ENCODE assay signal across 8 cellular contexts in genomic region chr5:78293856-78294249, GRCh38. TPM values are rescaled to one million over a fixed set of nuclear protein-coding genes. Genes with fewer than 3 reads are reported as not detected.
DNase-seq lines count a peak whose midpoint lies in the region; ATAC-seq, FAIRE-seq and TF ChIP-seq lines count a peak whose summit lies in the region.

No MANE protein-coding gene starts in this region.

- H3K36me3 ChIP-seq in bronchial epithelial cell (ENCODE audit: control insufficient read depth, insufficient read depth, low read length) (no peaks in the 10 kb centered on the region), lung (ENCODE audit: control insufficient read depth in 2 of 2, insufficient read depth in 2 of 2, low read length in 2 of 2) (no peaks in the 10 kb centered on the region), uterus (no peaks in the 10 kb centered on the region)

- no peak for TF ChIP-seq POLR2A in uterus (IDR thresholded peaks at IDR 0.05)

- no peak for ATAC-seq in lung (ENCODE audit: insufficient read depth, low FRiP score)

- H3K4me1 ChIP-seq in lung (ENCODE audit: control insufficient read depth in 2 of 2, insufficient read depth in 2 of 2, low read length in 2 of 2) (peaks cover 0 to 8% of the 10 kb centered on the region in 2 donors), uterus (peaks cover 0 to 4% of the 10 kb centered on the region in 2 donors)

- TF ChIP-seq CTCF in LNCaP clone FGC (IDR thresholded peaks at IDR 0.05; ENCODE audit: control insufficient read depth, extremely low read depth, insufficient read depth) (no peak), bronchial epithelial cell (IDR thresholded peaks at IDR 0.05; ENCODE audit: insufficient read depth, low read length, severe bottlenecking) (no peak), lung (IDR thresholded peaks at IDR 0.05; ENCODE audit: control extremely low read depth, extremely low read depth) (no peak), uterus (IDR thresholded peaks at IDR 0.05) (no peak)

- H3K9me3 ChIP-seq in lung (ENCODE audit: control insufficient read depth in 2 of 2, insufficient read depth in 1 of 2, low read length in 1 of 2) (no peaks in the 10 kb centered on the region), uterus (no peaks in the 10 kb centered on the region)

- peak; percentile 47 for FAIRE-seq in bronchial epithelial cell (lab: Jason Lieb, UNC)

- peak overlapping the region; percentile 90 for H3K4me3 ChIP-seq in LNCaP clone FGC (ENCODE audit: low read depth, low read length)
- H3K4me3 ChIP-seq in bronchial epithelial cell (ENCODE audit: low read depth, low read length), result peak overlapping the region; percentile 79
- peak overlapping the region; percentile 89 for H3K4me3 ChIP-seq in lung
- peak overlapping the region; percentile 81 to 91 for H3K4me3 ChIP-seq in uterus

- intact Hi-C loops in uterus (cut with DNase I; ENCODE audit: low total_unique reads), result loop anchor here (2.0 kb wide), 1 partner anchor 67 kb away; the partner anchor contains the start of gene SCAMP1

- WGBS in lung, 2 donors, result 0 to 1% methylated on average over 6 of the region's 6 CpGs

- peak overlapping the region; percentile 96 for H3K27ac ChIP-seq in lung (ENCODE audit: low read depth in 1 of 2, low read length in 1 of 2)
- peak overlapping the region; percentile 82 to 89 for H3K27ac ChIP-seq in uterus

- H3K27me3 ChIP-seq in bronchial epithelial cell (ENCODE audit: control insufficient read depth, insufficient read depth, low read length), result no peaks in the 10 kb centered on the region
- no peaks in the 10 kb centered on the region for H3K27me3 ChIP-seq in lung (ENCODE audit: control insufficient read depth, insufficient read depth)
- H3K27me3 ChIP-seq in uterus, result no peaks in the 10 kb centered on the region

- DNase-seq in DMS114 treated with DMSO at 0.1 percent for 48 hours (lab: John Stamatoyannopoulos, UW; ENCODE audit: unreplicated experiment) (peak; percentile 22), LNCaP clone FGC (ENCODE audit: low read depth) (no peak), bronchial epithelial cell (ENCODE audit: low read depth) (peak; percentile 8), lung (ENCODE audit: low spot score) (no peak), uterus (no peak), germinal center (ENCODE audit: low spot score) (no peak)
- DNase-seq in activated CD4-positive, CD25-positive, alpha-beta regulatory T cell treated with anti-CD3 and anti-CD28 coated beads, Interleukin-2, amount 50 U/mL, for 72 hours, result no peak
- no peak for DNase-seq in activated CD4-positive, alpha-beta T cell treated with anti-CD3 and anti-CD28 coated beads, Interleukin-2, amount 50 U/mL, for 1 hour

RNA-seq across cellular contexts. Expression of gene AP3B1, which starts 0.6 kb away (rescaled TPM):
- total RNA-seq in bronchial epithelial cell (27.4 and 40.6 TPM in 2 replicates), lung (10 to 100 TPM; 39.0 to 50.4 TPM), uterus (10 to 100 TPM; 15.9 to 67.1 (median 33.4) TPM)
- 10 to 100 TPM; 26.4 to 27.6 TPM for polyA plus RNA-seq in lung

Comparison
In these comparisons a context has a peak if more than half of its experiments do, and no peak if none do; other contexts are left out.
1. DNase-seq: peak in DMS114 treated with DMSO at 0.1 percent for 48 hours (single experiment) and bronchial epithelial cell (single experiment); none in LNCaP clone FGC (single experiment), lung (single experiment), uterus (0 of 2), activated CD4-positive, CD25-positive, alpha-beta regulatory T cell treated with anti-CD3 and anti-CD28 coated beads, Interleukin-2, amount 50 U/mL, for 72 hours (single experiment), activated CD4-positive, alpha-beta T cell treated with anti-CD3 and anti-CD28 coated beads, Interleukin-2, amount 50 U/mL, for 1 hour (single experiment) and germinal center (single experiment).
2. Peak in every context shown above with its lines, with median percentiles within 50 percentile points of each other: H3K4me3 ChIP-seq.